In the genomic region with DNA sequence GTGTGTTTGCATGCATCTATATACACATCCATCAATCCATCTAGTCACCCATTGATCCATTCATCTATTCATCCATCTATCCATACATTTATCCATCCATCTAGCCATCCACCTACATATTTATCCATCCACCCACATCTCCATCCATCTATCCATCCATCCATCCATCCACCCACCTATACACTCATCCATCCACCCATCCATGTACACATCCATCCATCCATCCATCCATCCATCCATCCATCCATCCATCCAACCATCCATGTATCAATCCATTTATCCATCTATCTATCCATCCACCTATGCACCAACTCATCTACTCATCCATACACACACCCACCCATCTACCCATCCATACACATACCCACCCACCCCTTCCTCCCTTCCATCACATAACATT, we compare ENCODE assay signal across 1 cellular context.
TF ChIP-seq lines count a peak whose summit lies in the region.

No MANE protein-coding gene starts in this region.

TF ChIP-seq in H1, 55 proteins besides CTCF, POLR2A, EP300 and RAD21:
- TF ChIP-seq NRF1 (IDR thresholded peaks at IDR 0.05; ENCODE audit: low read depth, low read length) (no peak), CTBP2 (IDR thresholded peaks at IDR 0.05; ENCODE audit: borderline replicate concordance, insufficient read depth, insufficient read length, low read length) (no peak), ASH2L (IDR thresholded peaks at IDR 0.05; ENCODE audit: low read length) (no peak), JUN (IDR thresholded peaks at IDR 0.05; ENCODE audit: low read depth, low read length) (no peak), CHD1 (IDR thresholded peaks at IDR 0.05; ENCODE audit: low read depth, low read length) (no peak), TEAD4 (IDR thresholded peaks at IDR 0.05; ENCODE audit: low read depth, low read length) (no peak), TAF1 (IDR thresholded peaks at IDR 0.05; ENCODE audit: low read depth, low read length) (no peak), GABPA (IDR thresholded peaks at IDR 0.05; ENCODE audit: borderline replicate concordance, insufficient read depth, low read length) (no peak), SP2 (IDR thresholded peaks at IDR 0.05; ENCODE audit: low read length) (no peak), SIRT6 (IDR thresholded peaks at IDR 0.05; ENCODE audit: low read length) (no peak), CBX5 (IDR thresholded peaks at IDR 0.05; ENCODE audit: low read depth, low read length) (no peak), YY1 (IDR thresholded peaks at IDR 0.05; ENCODE audit: low read depth, low read length) (no peak), GTF2F1 (IDR thresholded peaks at IDR 0.05; ENCODE audit: borderline replicate concordance, low read depth, low read length) (no peak)
- TF ChIP-seq, protein P1, sequence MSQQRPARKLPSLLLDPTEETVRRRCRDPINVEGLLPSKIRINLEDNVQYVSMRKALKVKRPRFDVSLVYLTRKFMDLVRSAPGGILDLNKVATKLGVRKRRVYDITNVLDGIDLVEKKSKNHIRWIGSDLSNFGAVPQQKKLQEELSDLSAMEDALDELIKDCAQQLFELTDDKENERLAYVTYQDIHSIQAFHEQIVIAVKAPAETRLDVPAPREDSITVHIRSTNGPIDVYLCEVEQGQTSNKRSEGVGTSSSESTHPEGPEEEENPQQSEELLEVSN (IDR thresholded peaks at IDR 0.05): no peak
- TF ChIP-seq, protein P2, sequence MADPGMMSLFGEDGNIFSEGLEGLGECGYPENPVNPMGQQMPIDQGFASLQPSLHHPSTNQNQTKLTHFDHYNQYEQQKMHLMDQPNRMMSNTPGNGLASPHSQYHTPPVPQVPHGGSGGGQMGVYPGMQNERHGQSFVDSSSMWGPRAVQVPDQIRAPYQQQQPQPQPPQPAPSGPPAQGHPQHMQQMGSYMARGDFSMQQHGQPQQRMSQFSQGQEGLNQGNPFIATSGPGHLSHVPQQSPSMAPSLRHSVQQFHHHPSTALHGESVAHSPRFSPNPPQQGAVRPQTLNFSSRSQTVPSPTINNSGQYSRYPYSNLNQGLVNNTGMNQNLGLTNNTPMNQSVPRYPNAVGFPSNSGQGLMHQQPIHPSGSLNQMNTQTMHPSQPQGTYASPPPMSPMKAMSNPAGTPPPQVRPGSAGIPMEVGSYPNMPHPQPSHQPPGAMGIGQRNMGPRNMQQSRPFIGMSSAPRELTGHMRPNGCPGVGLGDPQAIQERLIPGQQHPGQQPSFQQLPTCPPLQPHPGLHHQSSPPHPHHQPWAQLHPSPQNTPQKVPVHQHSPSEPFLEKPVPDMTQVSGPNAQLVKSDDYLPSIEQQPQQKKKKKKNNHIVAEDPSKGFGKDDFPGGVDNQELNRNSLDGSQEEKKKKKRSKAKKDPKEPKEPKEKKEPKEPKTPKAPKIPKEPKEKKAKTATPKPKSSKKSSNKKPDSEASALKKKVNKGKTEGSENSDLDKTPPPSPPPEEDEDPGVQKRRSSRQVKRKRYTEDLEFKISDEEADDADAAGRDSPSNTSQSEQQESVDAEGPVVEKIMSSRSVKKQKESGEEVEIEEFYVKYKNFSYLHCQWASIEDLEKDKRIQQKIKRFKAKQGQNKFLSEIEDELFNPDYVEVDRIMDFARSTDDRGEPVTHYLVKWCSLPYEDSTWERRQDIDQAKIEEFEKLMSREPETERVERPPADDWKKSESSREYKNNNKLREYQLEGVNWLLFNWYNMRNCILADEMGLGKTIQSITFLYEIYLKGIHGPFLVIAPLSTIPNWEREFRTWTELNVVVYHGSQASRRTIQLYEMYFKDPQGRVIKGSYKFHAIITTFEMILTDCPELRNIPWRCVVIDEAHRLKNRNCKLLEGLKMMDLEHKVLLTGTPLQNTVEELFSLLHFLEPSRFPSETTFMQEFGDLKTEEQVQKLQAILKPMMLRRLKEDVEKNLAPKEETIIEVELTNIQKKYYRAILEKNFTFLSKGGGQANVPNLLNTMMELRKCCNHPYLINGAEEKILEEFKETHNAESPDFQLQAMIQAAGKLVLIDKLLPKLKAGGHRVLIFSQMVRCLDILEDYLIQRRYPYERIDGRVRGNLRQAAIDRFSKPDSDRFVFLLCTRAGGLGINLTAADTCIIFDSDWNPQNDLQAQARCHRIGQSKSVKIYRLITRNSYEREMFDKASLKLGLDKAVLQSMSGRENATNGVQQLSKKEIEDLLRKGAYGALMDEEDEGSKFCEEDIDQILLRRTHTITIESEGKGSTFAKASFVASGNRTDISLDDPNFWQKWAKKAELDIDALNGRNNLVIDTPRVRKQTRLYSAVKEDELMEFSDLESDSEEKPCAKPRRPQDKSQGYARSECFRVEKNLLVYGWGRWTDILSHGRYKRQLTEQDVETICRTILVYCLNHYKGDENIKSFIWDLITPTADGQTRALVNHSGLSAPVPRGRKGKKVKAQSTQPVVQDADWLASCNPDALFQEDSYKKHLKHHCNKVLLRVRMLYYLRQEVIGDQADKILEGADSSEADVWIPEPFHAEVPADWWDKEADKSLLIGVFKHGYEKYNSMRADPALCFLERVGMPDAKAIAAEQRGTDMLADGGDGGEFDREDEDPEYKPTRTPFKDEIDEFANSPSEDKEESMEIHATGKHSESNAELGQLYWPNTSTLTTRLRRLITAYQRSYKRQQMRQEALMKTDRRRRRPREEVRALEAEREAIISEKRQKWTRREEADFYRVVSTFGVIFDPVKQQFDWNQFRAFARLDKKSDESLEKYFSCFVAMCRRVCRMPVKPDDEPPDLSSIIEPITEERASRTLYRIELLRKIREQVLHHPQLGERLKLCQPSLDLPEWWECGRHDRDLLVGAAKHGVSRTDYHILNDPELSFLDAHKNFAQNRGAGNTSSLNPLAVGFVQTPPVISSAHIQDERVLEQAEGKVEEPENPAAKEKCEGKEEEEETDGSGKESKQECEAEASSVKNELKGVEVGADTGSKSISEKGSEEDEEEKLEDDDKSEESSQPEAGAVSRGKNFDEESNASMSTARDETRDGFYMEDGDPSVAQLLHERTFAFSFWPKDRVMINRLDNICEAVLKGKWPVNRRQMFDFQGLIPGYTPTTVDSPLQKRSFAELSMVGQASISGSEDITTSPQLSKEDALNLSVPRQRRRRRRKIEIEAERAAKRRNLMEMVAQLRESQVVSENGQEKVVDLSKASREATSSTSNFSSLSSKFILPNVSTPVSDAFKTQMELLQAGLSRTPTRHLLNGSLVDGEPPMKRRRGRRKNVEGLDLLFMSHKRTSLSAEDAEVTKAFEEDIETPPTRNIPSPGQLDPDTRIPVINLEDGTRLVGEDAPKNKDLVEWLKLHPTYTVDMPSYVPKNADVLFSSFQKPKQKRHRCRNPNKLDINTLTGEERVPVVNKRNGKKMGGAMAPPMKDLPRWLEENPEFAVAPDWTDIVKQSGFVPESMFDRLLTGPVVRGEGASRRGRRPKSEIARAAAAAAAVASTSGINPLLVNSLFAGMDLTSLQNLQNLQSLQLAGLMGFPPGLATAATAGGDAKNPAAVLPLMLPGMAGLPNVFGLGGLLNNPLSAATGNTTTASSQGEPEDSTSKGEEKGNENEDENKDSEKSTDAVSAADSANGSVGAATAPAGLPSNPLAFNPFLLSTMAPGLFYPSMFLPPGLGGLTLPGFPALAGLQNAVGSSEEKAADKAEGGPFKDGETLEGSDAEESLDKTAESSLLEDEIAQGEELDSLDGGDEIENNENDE (IDR thresholded peaks at IDR 0.05; ENCODE audit: insufficient replicate concordance, low read length): no peak
